1 cellular context compared by ENCODE assay signal in genomic region chr22:49543876-49544275, GRCh38.
TF ChIP-seq lines count a peak whose summit lies in the region.

No MANE protein-coding gene starts in this region.

TF ChIP-seq in HepG2, 621 proteins besides CTCF, POLR2A, EP300 and RAD21 (continued from another document):
- no peak for TF ChIP-seq RFX1 (IDR thresholded peaks at IDR 0.05)
- TF ChIP-seq POLR2AphosphoS5 (IDR thresholded peaks at IDR 0.05; ENCODE audit: low read depth, low read length) = no peak
- no peak for TF ChIP-seq ZFP36L1 (CRISPR knock-in tag; IDR thresholded peaks at IDR 0.05)
- no peak for TF ChIP-seq RARA (CRISPR knock-in tag; IDR thresholded peaks at IDR 0.05)
- no peak for TF ChIP-seq ZNF253 (CRISPR knock-in tag; IDR thresholded peaks at IDR 0.05; ENCODE audit: borderline replicate concordance)
- TF ChIP-seq, protein P1, sequence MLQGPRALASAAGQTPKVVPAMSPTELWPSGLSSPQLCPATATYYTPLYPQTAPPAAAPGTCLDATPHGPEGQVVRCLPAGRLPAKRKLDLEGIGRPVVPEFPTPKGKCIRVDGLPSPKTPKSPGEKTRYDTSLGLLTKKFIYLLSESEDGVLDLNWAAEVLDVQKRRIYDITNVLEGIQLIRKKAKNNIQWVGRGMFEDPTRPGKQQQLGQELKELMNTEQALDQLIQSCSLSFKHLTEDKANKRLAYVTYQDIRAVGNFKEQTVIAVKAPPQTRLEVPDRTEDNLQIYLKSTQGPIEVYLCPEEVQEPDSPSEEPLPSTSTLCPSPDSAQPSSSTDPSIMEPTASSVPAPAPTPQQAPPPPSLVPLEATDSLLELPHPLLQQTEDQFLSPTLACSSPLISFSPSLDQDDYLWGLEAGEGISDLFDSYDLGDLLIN (CRISPR knock-in tag; IDR thresholded peaks at IDR 0.05; ENCODE audit: borderline replicate concordance) = no peak
- no peak for TF ChIP-seq ZNF891 (CRISPR knock-in tag; IDR thresholded peaks at IDR 0.05)
- no peak for TF ChIP-seq SNAPC2 (CRISPR knock-in tag; IDR thresholded peaks at IDR 0.05)
- no peak for TF ChIP-seq ZNF616 (CRISPR knock-in tag; IDR thresholded peaks at IDR 0.05; ENCODE audit: low read depth)
TF ChIP-seq in HepG2: peak in this region for 0.
